Comparison of ENCODE assay signal across 8 cellular contexts in the genomic region with DNA sequence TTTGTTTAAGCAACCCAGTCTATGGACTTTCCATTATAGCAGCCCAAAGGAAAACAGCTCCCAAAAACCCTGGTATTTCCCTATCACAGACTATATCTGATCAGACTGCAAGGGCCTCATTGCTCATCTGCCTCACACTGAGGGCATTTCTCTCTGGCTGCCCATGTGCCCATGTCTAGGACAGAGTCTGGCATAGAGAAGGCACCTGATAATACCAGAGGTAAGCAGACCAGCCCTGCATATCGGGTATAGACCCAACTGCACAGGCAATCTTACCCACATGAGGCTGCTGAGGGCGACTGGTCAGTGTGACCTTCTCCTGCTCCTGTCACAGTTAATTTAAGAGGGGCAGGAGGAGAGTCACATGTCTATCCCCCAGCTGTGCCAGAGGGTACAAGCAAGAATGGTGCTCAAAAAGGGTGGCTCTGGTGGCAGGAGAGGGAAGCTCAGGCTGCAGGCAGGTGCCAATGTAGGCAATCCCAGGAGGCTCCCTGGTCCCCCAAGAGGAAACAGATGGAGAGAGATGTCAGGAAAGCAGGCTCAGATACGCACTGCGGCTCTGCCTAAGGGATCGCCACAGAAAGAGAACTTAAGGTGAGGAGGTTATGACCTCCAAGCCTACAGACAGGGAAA. TPM values are rescaled to one million over a fixed set of nuclear protein-coding genes. Genes with fewer than 3 reads are reported as not detected.
DNase-seq lines count a peak whose midpoint lies in the region; ATAC-seq and TF ChIP-seq lines count a peak whose summit lies in the region.

No MANE protein-coding gene starts in this region.

- peak; percentile 24 for DNase-seq in activated CD4-positive, alpha-beta T cell treated with anti-CD3 and anti-CD28 coated beads for 36 hours
- DNase-seq in activated CD4-positive, alpha-beta T cell treated with anti-CD3 and anti-CD28 coated beads for 48 hours = no peak
- DNase-seq in T-helper 17 cell = no peak
- DNase-seq in fibroblast of villous mesenchyme (ENCODE audit: low read depth) = no peak
- no peak for DNase-seq in spleen
- DNase-seq in SKM-1 (lab: John Stamatoyannopoulos, UW; ENCODE audit: unreplicated experiment) = no peak
- DNase-seq in stimulated activated CD4-positive, alpha-beta T cell treated with anti-CD3 and anti-CD28 coated beads, Interleukin-12 subunit alpha, Interleukin-12 subunit beta, amount 100 ng/mL, for 4 hours = no peak
- DNase-seq in midbrain (lab: John Stamatoyannopoulos, UW) = no peak

- no peak for ATAC-seq in activated CD4-positive, alpha-beta T cell treated with anti-CD3 and anti-CD28 coated beads for 36 hours
- ATAC-seq in T-helper 17 cell = no peak

- peak overlapping the region; percentile 93 for H3K4me3 Mint-ChIP-seq in activated CD4-positive, alpha-beta T cell treated with anti-CD3 and anti-CD28 coated beads for 36 hours
- H3K4me3 Mint-ChIP-seq in T-helper 17 cell = peak overlapping the region; percentile 100

- intact Hi-C loops in activated CD4-positive, alpha-beta T cell treated with anti-CD3 and anti-CD28 coated beads for 36 hours (cut with DNase I, micrococcal nuclease) = no loop called here
- intact Hi-C loops in spleen (cut with DNase I; ENCODE audit: low total_unique reads) = no loop called here

- H3K36me3 ChIP-seq in spleen = peaks cover 0 to 14% (median 10%) of the 10 kb centered on the region in 6 donors

- no peaks in the 10 kb centered on the region for H3K27me3 Mint-ChIP-seq in activated CD4-positive, alpha-beta T cell treated with anti-CD3 and anti-CD28 coated beads for 36 hours
- H3K27me3 Mint-ChIP-seq in T-helper 17 cell = no peaks in the 10 kb centered on the region

- peak overlapping the region; percentile 91 for H3K4me3 ChIP-seq in fibroblast of villous mesenchyme (ENCODE audit: low read depth, low read length)
- H3K4me3 ChIP-seq in spleen = peak overlapping the region in 6 of 8 donors; percentile 68 to 95 (median 78)

- TF ChIP-seq CTCF in fibroblast of villous mesenchyme (IDR thresholded peaks at IDR 0.05; ENCODE audit: insufficient read depth, low read depth, low read length) (peak; percentile 20), spleen (IDR thresholded peaks at IDR 0.05 in 8 of 11, conservative IDR thresholded peaks at IDR 0.05 in 3 of 11) (peak in 1 of 11 experiments; percentile 23)

- H3K27ac Mint-ChIP-seq in activated CD4-positive, alpha-beta T cell treated with anti-CD3 and anti-CD28 coated beads for 36 hours = peak overlapping the region; percentile 95
- peak overlapping the region; percentile 99 for H3K27ac Mint-ChIP-seq in T-helper 17 cell

- POLR2A ChIA-PET in activated CD4-positive, alpha-beta T cell treated with anti-CD3 and anti-CD28 coated beads for 36 hours (lab: Charles Lee) = interaction anchor here (0.7 to 2.7 kb wide), 7 partner anchors 11 to 138 kb away, joined by 3 to 12 read pairs (median 3); partner anchors contain the start of genes GORASP1, TTC21A and XIRP1

- peaks cover 69% of the 10 kb centered on the region for H3K4me1 Mint-ChIP-seq in activated CD4-positive, alpha-beta T cell treated with anti-CD3 and anti-CD28 coated beads for 36 hours
- H3K4me1 Mint-ChIP-seq in T-helper 17 cell = peaks cover 73% of the 10 kb centered on the region

- no peaks in the 10 kb centered on the region for H3K9me3 Mint-ChIP-seq in activated CD4-positive, alpha-beta T cell treated with anti-CD3 and anti-CD28 coated beads for 36 hours (ENCODE audit: low read depth)

- peak overlapping the region; percentile 96 to 100 (median 99) for H3K27ac ChIP-seq in spleen

- CTCF ChIA-PET in activated CD4-positive, alpha-beta T cell treated with anti-CD3 and anti-CD28 coated beads for 36 hours (lab: Charles Lee) = interaction anchor here (0.5 to 1.4 kb wide), 6 partner anchors 18 to 227 kb away, joined by 3 to 4 read pairs (median 3); no protein-coding TSS in a partner anchor

- 37 to 48% (median 42%) methylated on average over 5 of the region's 5 CpGs for WGBS in spleen, 5 donors

- H3K9me3 ChIP-seq in T-helper 17 cell (ENCODE audit: control insufficient read depth, low read length, poor library complexity, severe bottlenecking) (peaks cover 6% of the 10 kb centered on the region), spleen (no peaks in the 10 kb centered on the region)

- no peaks in the 10 kb centered on the region for H3K27me3 ChIP-seq in spleen (replicated peaks in 1 of 7)

- no peak for TF ChIP-seq POLR2A in spleen (IDR thresholded peaks at IDR 0.05)

- H3K36me3 Mint-ChIP-seq in activated CD4-positive, alpha-beta T cell treated with anti-CD3 and anti-CD28 coated beads for 36 hours (ENCODE audit: low read depth) = peaks cover 71% of the 10 kb centered on the region
- peaks cover 6% of the 10 kb centered on the region for H3K36me3 Mint-ChIP-seq in T-helper 17 cell (ENCODE audit: low read depth)

- H3K4me1 ChIP-seq in spleen = peaks cover 71 to 91% (median 82%) of the 10 kb centered on the region in 6 donors

RNA-seq across cellular contexts. Expression of gene CSRNP1, which starts 3.1 kb away (rescaled TPM):
- 10 to 100 TPM; 68.3 to 78.5 TPM for total RNA-seq in activated CD4-positive, alpha-beta T cell treated with anti-CD3 and anti-CD28 coated beads for 36 hours
- total RNA-seq in T-helper 17 cell = 100 to 1,000 TPM; 356 to 408 TPM
- total RNA-seq in fibroblast of villous mesenchyme = 16.8 and 20.7 TPM in 2 replicates
- total RNA-seq in spleen = 10 to 100 TPM; 18.2 to 57.0 (median 34.6) TPM
- 10 to 100 TPM in 2 of 3 donors, 1 to 10 TPM in 1; 7.1 to 15.1 (median 10.2) TPM for polyA plus RNA-seq in spleen

RNA-seq across cellular contexts. Expression of gene XIRP1, which starts 42.1 kb away (rescaled TPM):
- 1 to 10 TPM; 1.4 to 2.2 TPM for total RNA-seq in activated CD4-positive, alpha-beta T cell treated with anti-CD3 and anti-CD28 coated beads for 36 hours
- total RNA-seq in T-helper 17 cell (not detected), fibroblast of villous mesenchyme (under 0.01 TPM in 1 of 2 replicates, not detected in the other), spleen (under 1 TPM in 4 of 7 donors, not detected in 3; 0.09 to 0.70 (median 0.39) TPM)
- polyA plus RNA-seq in spleen = under 1 TPM; 0.06 to 0.30 (median 0.12) TPM

RNA-seq across cellular contexts. Expression of gene TTC21A, which starts 42.8 kb away (rescaled TPM):
- total RNA-seq in activated CD4-positive, alpha-beta T cell treated with anti-CD3 and anti-CD28 coated beads for 36 hours = 1 to 10 TPM; 1.8 to 2.3 TPM
- total RNA-seq in T-helper 17 cell = 10 to 100 TPM in 1 of 2 donors, 1 to 10 TPM in 1; 3.5 to 12.3 TPM
- 3.5 and 3.9 TPM in 2 replicates for total RNA-seq in fibroblast of villous mesenchyme
- total RNA-seq in spleen = 10 to 100 TPM; 11.6 to 17.5 (median 13.2) TPM
- polyA plus RNA-seq in spleen = 10 to 100 TPM; 15.2 to 34.3 (median 18.6) TPM

RNA-seq across cellular contexts. Expression of gene GORASP1, which starts 42.9 kb away (rescaled TPM):
- total RNA-seq in activated CD4-positive, alpha-beta T cell treated with anti-CD3 and anti-CD28 coated beads for 36 hours = 10 to 100 TPM; 23.0 to 23.8 TPM
- 10 to 100 TPM; 29.2 to 40.1 TPM for total RNA-seq in T-helper 17 cell
- total RNA-seq in fibroblast of villous mesenchyme = 44.9 and 50.9 TPM in 2 replicates
- 10 to 100 TPM; 47.3 to 74.5 (median 65.5) TPM for total RNA-seq in spleen
- polyA plus RNA-seq in spleen = 10 to 100 TPM; 20.6 to 35.5 (median 26.3) TPM

Comparison
In these comparisons a context has a peak if more than half of its experiments do, and no peak if none do; other contexts are left out.
1. RNA of gene CSRNP1, which starts 3.1 kb away (total RNA-seq): 356 to 408 TPM in T-helper 17 cell; 68.3 to 78.5 TPM in activated CD4-positive, alpha-beta T cell treated with anti-CD3 and anti-CD28 coated beads for 36 hours, 18.2 to 57.0 TPM in spleen and 16.8 to 20.7 TPM in fibroblast of villous mesenchyme; every median in the first group is over 4 times any median in the second.